Comparison of ENCODE assay signal across 9 cellular contexts in the genomic region with DNA sequence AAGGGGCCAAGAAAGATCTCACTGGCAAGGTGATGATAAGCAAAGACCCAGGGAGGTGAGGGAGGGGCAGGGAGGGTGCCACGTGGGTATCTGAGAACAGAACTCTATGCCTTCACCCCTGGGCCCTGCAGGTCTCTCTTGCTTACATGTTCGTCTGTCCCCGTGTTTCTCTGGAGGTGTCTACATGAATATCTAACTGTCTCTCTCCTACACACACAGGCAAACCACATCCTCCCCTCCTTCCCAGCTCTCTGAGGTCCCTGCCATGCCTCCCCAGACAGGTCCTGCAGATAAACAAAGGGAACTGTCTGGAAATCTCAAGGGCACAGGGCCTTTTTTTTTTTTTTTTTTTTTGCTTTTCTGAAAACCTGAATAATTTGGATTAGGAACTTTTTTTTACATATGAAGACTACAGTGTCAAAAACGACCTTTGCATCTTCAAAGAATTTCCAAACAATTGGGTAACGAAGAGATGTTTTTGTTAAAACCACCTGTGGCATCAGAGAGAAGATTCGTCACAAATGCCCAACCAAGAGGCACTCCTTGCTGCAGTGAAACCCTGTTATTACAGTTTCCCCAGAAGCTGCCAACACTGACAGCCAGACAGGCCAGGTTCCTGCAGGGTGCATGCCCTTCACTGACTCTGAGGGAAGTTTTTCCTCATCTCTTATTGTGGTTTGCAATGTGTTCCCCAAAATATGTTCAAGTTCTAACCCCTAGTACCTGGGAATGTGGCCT. TPM values are rescaled to one million over a fixed set of nuclear protein-coding genes. Genes with fewer than 3 reads are reported as not detected.
A peak's percentile ranks its signal among the peaks of the same experiment; 100 is the strongest.
DNase-seq lines count a peak whose midpoint lies in the region; ATAC-seq and TF ChIP-seq lines count a peak whose summit lies in the region.
"Had no signal": no experiment of that assay in that cellular context is flagged by ENCODE, and none has a peak within 500 bp of the region (broad histone marks: within the 10 kb centered on the region; RNA-seq: fewer than 3 reads in every experiment).

No MANE protein-coding gene starts in this region.

- no TSS peak for BruUV-seq in Caco-2 (replicated peaks; lab: Mats Ljungman, UMichigan)

- H3K9me3 Mint-ChIP-seq in activated naive CD8-positive, alpha-beta T cell (ENCODE audit: low read depth) = no peaks in the 10 kb centered on the region
- H3K9me3 Mint-ChIP-seq in Caco-2 (ENCODE audit: unreplicated experiment) = no peaks in the 10 kb centered on the region

- no peak for TF ChIP-seq CTCF in Caco-2 (IDR thresholded peaks at IDR 0.05; ENCODE audit: insufficient read depth in 1 of 2, low read depth in 1 of 2, low read length in 1 of 2, severe bottlenecking in 1 of 2, unreplicated experiment in 1 of 2)

- H3K36me3 Mint-ChIP-seq in activated naive CD8-positive, alpha-beta T cell = no peaks in the 10 kb centered on the region
- H3K36me3 Mint-ChIP-seq in Caco-2 (ENCODE audit: insufficient read depth, unreplicated experiment) = no peaks in the 10 kb centered on the region

- no peaks in the 10 kb centered on the region for H3K27me3 ChIP-seq in Caco-2 (replicated peaks; ENCODE audit: control insufficient read depth, insufficient read depth, low read length)
- H3K27me3 ChIP-seq: ascending aorta had no signal

- H3K27ac Mint-ChIP-seq in activated naive CD8-positive, alpha-beta T cell = peak overlapping the region; percentile 91
- no peak overlapping the region for H3K27ac Mint-ChIP-seq in Caco-2 (ENCODE audit: unreplicated experiment)

- H3K36me3 ChIP-seq in Caco-2 (ENCODE audit: control insufficient read depth, insufficient read depth, low read length) = 0 out of 2 replicates have a peak, but pooled peaks cover 2% of the 10 kb centered on the region
- H3K36me3 ChIP-seq: ascending aorta had no signal

- no peaks in the 10 kb centered on the region for H3K9me3 ChIP-seq in Caco-2
- H3K9me3 ChIP-seq: ascending aorta had no signal

- H3K27me3 Mint-ChIP-seq in activated naive CD8-positive, alpha-beta T cell = no peaks in the 10 kb centered on the region
- no peaks in the 10 kb centered on the region for H3K27me3 Mint-ChIP-seq in Caco-2 (ENCODE audit: insufficient read depth, unreplicated experiment)

- intact Hi-C loops in Caco-2 (cut with micrococcal nuclease; ENCODE audit: unreplicated experiment) = no loop called here

- no peak for TF ChIP-seq POLR2A in GM18505 (IDR thresholded peaks at IDR 0.05; ENCODE audit: borderline replicate concordance, extremely low read depth, insufficient read depth, insufficient read length)

- ATAC-seq in HG03196 (IDR thresholded peaks at IDR 0.05; ENCODE audit: unreplicated experiment) = no peak
- ATAC-seq in GM21381 (IDR thresholded peaks at IDR 0.05; ENCODE audit: unreplicated experiment) = no peak
- no peak for ATAC-seq in GM18505 (IDR thresholded peaks at IDR 0.05; ENCODE audit: unreplicated experiment)

- peaks cover 40% of the 10 kb centered on the region for H3K4me1 Mint-ChIP-seq in activated naive CD8-positive, alpha-beta T cell (ENCODE audit: low read depth)
- H3K4me1 Mint-ChIP-seq in Caco-2 (ENCODE audit: low read depth, unreplicated experiment) = peaks cover 7% of the 10 kb centered on the region

- H3K4me3 ChIP-seq in Caco-2 (ENCODE audit: low read depth, low read length) = no peak overlapping the region
- H3K4me3 ChIP-seq: ascending aorta had no signal

- peaks cover 18% of the 10 kb centered on the region for H3K4me1 ChIP-seq in Caco-2

- POLR2A ChIA-PET in Caco-2 (lab: Charles Lee) = no interaction called here

- DNase-seq in stimulated activated CD4-positive, alpha-beta T cell treated with anti-CD3 and anti-CD28 coated beads, Interleukin-4, amount 100 ng/mL, for 24 hours = peak; percentile 32
- no peak for DNase-seq in stimulated activated CD4-positive, alpha-beta T cell treated with anti-CD3 and anti-CD28 coated beads, Interleukin-1b, Interleukin-23, amount 100 ng/mL, for 48 hours
- DNase-seq in kidney tubule cell (ENCODE audit: low spot score) (peak; percentile 66), Caco-2 (no peak)

- H3K4me3 Mint-ChIP-seq in activated naive CD8-positive, alpha-beta T cell = peak overlapping the region; percentile 61
- no peak overlapping the region for H3K4me3 Mint-ChIP-seq in Caco-2 (ENCODE audit: unreplicated experiment)

- CTCF ChIA-PET in Caco-2 (lab: Charles Lee) = no interaction called here

RNA-seq across cellular contexts. Expression of gene PLLP, which starts 17.8 kb away (rescaled TPM):
- total RNA-seq in Caco-2 (2022) = 53.0 and 54.0 TPM in 2 replicates

RNA-seq across cellular contexts. Expression of gene ARL2BP, which starts 21.6 kb away (rescaled TPM):
- 38.5 and 47.6 TPM in 2 replicates for total RNA-seq in Caco-2 (2022)

Comparison
In these comparisons a context has a peak if more than half of its experiments do, and no peak if none do; other contexts are left out.
1. DNase-seq: peak in stimulated activated CD4-positive, alpha-beta T cell treated with anti-CD3 and anti-CD28 coated beads, Interleukin-4, amount 100 ng/mL, for 24 hours (single experiment) and kidney tubule cell (single experiment); none in stimulated activated CD4-positive, alpha-beta T cell treated with anti-CD3 and anti-CD28 coated beads, Interleukin-1b, Interleukin-23, amount 100 ng/mL, for 48 hours (single experiment) and Caco-2 (0 of 2).